ENCODE assay signal across 1 cellular context in genomic region chr5:42992035-42992570, GRCh38.
TF ChIP-seq lines count a peak whose summit lies in the region.

No MANE protein-coding gene starts in this region.

TF ChIP-seq in GM12878, 131 proteins besides CTCF, POLR2A, EP300 and RAD21 (continued from another document and continues in another):
- TF ChIP-seq MLLT1 (IDR thresholded peaks at IDR 0.05): no peak; the same call in 1 of the 2 replicates
- no peak for TF ChIP-seq E2F8 (IDR thresholded peaks at IDR 0.05; ENCODE audit: low read depth, partially characterized antibody)
- peak; percentile 4 for TF ChIP-seq PBX3 (IDR thresholded peaks at IDR 0.05; ENCODE audit: insufficient replicate concordance, low read depth, low read length)
- no peak for TF ChIP-seq BMI1 (IDR thresholded peaks at IDR 0.05; ENCODE audit: borderline replicate concordance)
- peak; percentile 41; the same call in 1 of the 2 replicates for TF ChIP-seq DPF2 (IDR thresholded peaks at IDR 0.05)
- no peak for TF ChIP-seq SKIL (IDR thresholded peaks at IDR 0.05; ENCODE audit: low read depth, poor library complexity, severe bottlenecking)
- TF ChIP-seq ETV6 (conservative IDR thresholded peaks at IDR 0.05 in 1 of 2, IDR thresholded peaks at IDR 0.05 in 1 of 2; ENCODE audit: borderline replicate concordance in 1 of 2, low read depth in 1 of 2): peak in 1 of 2 experiments; percentile 84; a peak in 2 of 4 replicates
- peak; percentile 80 for TF ChIP-seq TCF12 (IDR thresholded peaks at IDR 0.05; ENCODE audit: low read depth, low read length)
- peak; percentile 32; the same call in 1 of the 2 replicates for TF ChIP-seq CHD2 (IDR thresholded peaks at IDR 0.05; ENCODE audit: borderline replicate concordance, low read depth, low read length)
- TF ChIP-seq HDAC6 (IDR thresholded peaks at IDR 0.05; ENCODE audit: unreplicated experiment): no peak
- peak; percentile 44; the same call in 1 of the 2 replicates for TF ChIP-seq LARP7 (IDR thresholded peaks at IDR 0.05)
- TF ChIP-seq MXI1 (IDR thresholded peaks at IDR 0.05; ENCODE audit: low read depth, low read length): peak; percentile 73
- peak; percentile 65; the same call in 1 of the 2 replicates for TF ChIP-seq PML (IDR thresholded peaks at IDR 0.05; ENCODE audit: low read length)
- 0 out of 2 replicates have a peak, but pooled peaks have one; percentile 34 for TF ChIP-seq HCFC1 (IDR thresholded peaks at IDR 0.05; ENCODE audit: low read length)
- TF ChIP-seq NFYA (IDR thresholded peaks at IDR 0.05; ENCODE audit: borderline replicate concordance, low read depth, low read length): no peak
- TF ChIP-seq USF1 (IDR thresholded peaks at IDR 0.05; ENCODE audit: borderline replicate concordance, extremely low read length, insufficient read depth, low read depth, low read length): no peak
- peak; percentile 50 to 54; a peak in 3 of 4 replicates for TF ChIP-seq BHLHE40 (IDR thresholded peaks at IDR 0.05; ENCODE audit: borderline replicate concordance in 1 of 2, low read depth in 2 of 2, low read length in 1 of 2)
- TF ChIP-seq RAD51 (IDR thresholded peaks at IDR 0.05): 0 out of 2 replicates have a peak, but pooled peaks have one; percentile 32
- TF ChIP-seq SUPT20H (IDR thresholded peaks at IDR 0.05; ENCODE audit: borderline replicate concordance, control insufficient read depth, low read depth, low read length): no peak
- TF ChIP-seq ESRRA (IDR thresholded peaks at IDR 0.05; ENCODE audit: low read length): no peak
- no peak for TF ChIP-seq PAX8 (IDR thresholded peaks at IDR 0.05)
- TF ChIP-seq ZBTB40 (IDR thresholded peaks at IDR 0.05; ENCODE audit: borderline replicate concordance): peak; percentile 48; the same call in 1 of the 2 replicates
- no peak for TF ChIP-seq E2F4 (IDR thresholded peaks at IDR 0.05; ENCODE audit: low read depth, low read length)
- TF ChIP-seq NFXL1 (IDR thresholded peaks at IDR 0.05; ENCODE audit: borderline replicate concordance): no peak
- TF ChIP-seq STAT1 (conservative IDR thresholded peaks at IDR 0.05): no peak
- no peak for TF ChIP-seq RELA (IDR thresholded peaks at IDR 0.05; ENCODE audit: borderline replicate concordance, partially characterized antibody)
- TF ChIP-seq NR2C2 (IDR thresholded peaks at IDR 0.05; ENCODE audit: borderline replicate concordance, control insufficient read depth, insufficient read length, low read depth): no peak
- TF ChIP-seq REST (IDR thresholded peaks at IDR 0.05; ENCODE audit: low read depth, low read length): no peak
- peak; percentile 47 for TF ChIP-seq RUNX3 (IDR thresholded peaks at IDR 0.05; ENCODE audit: low read length)
- no peak for TF ChIP-seq RBBP5 (conservative IDR thresholded peaks at IDR 0.05)
- no peak; the same call in 1 of the 2 replicates for TF ChIP-seq SMAD5 (IDR thresholded peaks at IDR 0.05; ENCODE audit: low read depth)
- TF ChIP-seq CBX5 (IDR thresholded peaks at IDR 0.05; ENCODE audit: low read depth): 0 out of 2 replicates have a peak, but pooled peaks have one; percentile 81
- no peak for TF ChIP-seq HDAC2 (IDR thresholded peaks at IDR 0.05)
- TF ChIP-seq CBFB (IDR thresholded peaks at IDR 0.05; ENCODE audit: low read depth): no peak
- no peak for TF ChIP-seq BRCA1 (IDR thresholded peaks at IDR 0.05; ENCODE audit: low read depth, low read length)
- TF ChIP-seq BCLAF1 (IDR thresholded peaks at IDR 0.05): no peak
